ENCODE assay signal across 17 cellular contexts in the genomic region with DNA sequence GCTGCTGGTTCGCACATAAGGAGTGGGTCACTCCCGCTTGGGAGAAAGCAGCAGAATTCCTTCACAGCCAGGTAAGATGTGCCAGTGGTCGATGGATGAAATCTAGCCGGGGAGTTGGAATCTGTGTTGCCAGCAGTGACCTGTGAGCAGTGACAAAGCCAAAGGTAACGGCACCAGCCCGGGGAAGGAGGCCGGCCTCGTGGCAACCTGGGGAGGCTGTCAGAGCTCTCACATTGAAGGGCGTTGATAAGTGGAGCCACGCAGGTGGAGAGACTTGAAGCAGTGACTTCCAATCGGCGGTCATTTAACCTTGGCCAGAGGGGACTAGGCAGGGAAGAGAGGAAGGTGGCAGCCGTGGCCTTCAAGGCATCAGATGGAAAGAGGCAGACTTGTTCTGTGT. TPM values are rescaled to one million over a fixed set of nuclear protein-coding genes. Genes with fewer than 3 reads are reported as not detected.
A peak's percentile ranks its signal among the peaks of the same experiment; 100 is the strongest.
DNase-seq lines count a peak whose midpoint lies in the region; ATAC-seq, FAIRE-seq and TF ChIP-seq lines count a peak whose summit lies in the region.
"Had no signal": no experiment of that assay in that cellular context is flagged by ENCODE, and none has a peak within 500 bp of the region (broad histone marks: within the 10 kb centered on the region; RNA-seq: fewer than 3 reads in every experiment).

No MANE protein-coding gene starts in this region.

- CTCF ChIA-PET in H1 (lab: Charles Lee; ENCODE audit: partially characterized antibody): interaction anchor here (0.9 kb wide), 1 partner anchor 54 kb away, joined by 4 read pairs; no protein-coding TSS in a partner anchor

- TF ChIP-seq POLR2A in H1 (IDR thresholded peaks at IDR 0.05; ENCODE audit: control extremely low read depth in 1 of 2, low read depth in 2 of 2, low read length in 2 of 2) (no peak), tibial nerve (IDR thresholded peaks at IDR 0.05) (no peak)

- H2BK12ac ChIP-seq in H1 (ENCODE audit: low read depth, low read length): no peak overlapping the region
- H2BK12ac ChIP-seq in neuronal stem cell (ENCODE audit: low read length): no peak overlapping the region

- TF ChIP-seq RAD21 in H1 (IDR thresholded peaks at IDR 0.05 in 1 of 2, conservative IDR thresholded peaks at IDR 0.05 in 1 of 2; ENCODE audit: low read depth in 2 of 2, low read length in 2 of 2): no peak

- H3K14ac ChIP-seq in H1 (ENCODE audit: insufficient read length) (no peak overlapping the region), neuronal stem cell (ENCODE audit: low read length) (no peak overlapping the region)

- no peak overlapping the region for H3K4me3 ChIP-seq in H1 (ENCODE audit: extremely low read depth in 1 of 4, insufficient read depth in 2 of 4, low read depth in 3 of 4, low read length in 4 of 4)
- no peak overlapping the region for H3K4me3 ChIP-seq in neuronal stem cell (ENCODE audit: low read length in 2 of 2)
- no peak overlapping the region for H3K4me3 ChIP-seq in effector memory CD4-positive, alpha-beta T cell (ENCODE audit: insufficient read depth, low read depth, low read length, poor library complexity, severe bottlenecking)
- H3K4me3 ChIP-seq in tibial nerve: no peak overlapping the region

- no peak overlapping the region for H3K9ac ChIP-seq in H1 (replicated peaks in 1 of 4; ENCODE audit: extremely low read depth in 1 of 4, low read depth in 3 of 4, low read length in 3 of 4)
- no peak overlapping the region for H3K9ac ChIP-seq in neuronal stem cell (ENCODE audit: low read depth, low read length, poor library complexity)

- no peak overlapping the region for H4K5ac ChIP-seq in H1 (ENCODE audit: insufficient read length, low read depth, low read length)

- TF ChIP-seq CTCF in H1 (IDR thresholded peaks at IDR 0.05; ENCODE audit: control extremely low read depth in 1 of 3, insufficient read depth in 1 of 3, low read depth in 1 of 3, low read length in 3 of 3) (no peak), tibial nerve (IDR thresholded peaks at IDR 0.05) (no peak)

- H3K23ac ChIP-seq in H1 (ENCODE audit: insufficient read length): no peak overlapping the region
- no peak overlapping the region for H3K23ac ChIP-seq in neuronal stem cell (ENCODE audit: low read depth, low read length, poor library complexity)

- peaks cover 0 to 3% (median under 1%) of the 10 kb centered on the region in 4 experiments; a peak in 5 of 8 replicates for H3K36me3 ChIP-seq in H1 (ENCODE audit: control insufficient read depth in 2 of 4, insufficient read depth in 4 of 4, low read length in 3 of 4)
- no peaks in the 10 kb centered on the region for H3K36me3 ChIP-seq in neuronal stem cell (replicated peaks in 1 of 2; ENCODE audit: control insufficient read depth in 2 of 2, insufficient read depth in 2 of 2, low read length in 2 of 2)
- H3K36me3 ChIP-seq in effector memory CD4-positive, alpha-beta T cell (ENCODE audit: control insufficient read depth, insufficient read depth, low read length): no peaks in the 10 kb centered on the region
- no peaks in the 10 kb centered on the region for H3K36me3 ChIP-seq in tibial nerve

- POLR2A ChIA-PET in H1 (lab: Charles Lee; ENCODE audit: partially characterized antibody): interaction anchor here (0.6 to 1.2 kb wide), 2 partner anchors 12 to 34 kb away, joined by 3 read pairs; no protein-coding TSS in a partner anchor

- WGBS in H1 (ENCODE audit: extremely low coverage in 1 of 2, insufficient coverage in 1 of 2, insufficient read length in 1 of 2, insufficient replicate concordance in 2 of 2, low coverage in 1 of 2, low lambda C conversion rate in 2 of 2, missing lambda C conversion rate in 1 of 2), 2 experiments: 94% methylated on average over 13 of the region's 13 CpGs; no CpG with 5 or more reads in 1 of the 2 experiments
- no CpG with 5 or more reads among the region's 13 CpGs for WGBS in neuronal stem cell (ENCODE audit: extremely low coverage in 2 of 2, insufficient read length in 2 of 2, insufficient replicate concordance in 1 of 2), 2 donors
- WGBS in tibial nerve, 2 donors: 88 to 94% methylated on average over 13 of the region's 13 CpGs

- peak overlapping the region; percentile 8; the same call in 1 of the 2 replicates for H4K8ac ChIP-seq in H1 (ENCODE audit: extremely low read depth, insufficient read depth, low read length)
- H4K8ac ChIP-seq in neuronal stem cell (ENCODE audit: low read depth, low read length): no peak overlapping the region

- H3K27ac ChIP-seq in H1 (ENCODE audit: low read depth, low read length) (no peak overlapping the region), neuronal stem cell (replicated peaks; ENCODE audit: low read length) (no peak overlapping the region), tibial nerve (no peak overlapping the region)
- H3K27ac ChIP-seq in effector memory CD4-positive, alpha-beta T cell (ENCODE audit: insufficient read depth, low read length, poor library complexity, severe bottlenecking): no peak overlapping the region
- H3K27ac ChIP-seq: 22Rv1 had no signal

- H2AFZ ChIP-seq in H1 (ENCODE audit: low read length) (no peak overlapping the region), neuronal stem cell (ENCODE audit: low read length) (no peak overlapping the region)

- no peak overlapping the region for H3K4ac ChIP-seq in H1 (replicated peaks; ENCODE audit: insufficient read length, low read depth, low read length)
- H3K4ac ChIP-seq in neuronal stem cell (ENCODE audit: low read length): no peak overlapping the region

- no peaks in the 10 kb centered on the region for H3K79me2 ChIP-seq in H1 (ENCODE audit: control insufficient read depth in 1 of 2, insufficient read depth in 2 of 2, low read length in 2 of 2)

- no peak overlapping the region for H2BK20ac ChIP-seq in H1 (ENCODE audit: low read length)

- H4K20me1 ChIP-seq in H1 (replicated peaks in 1 of 2; ENCODE audit: control insufficient read depth in 1 of 2, insufficient read depth in 2 of 2, low read length in 2 of 2): peaks cover 4 to 8% of the 10 kb centered on the region in 2 experiments

- H3K79me1 ChIP-seq in H1 (ENCODE audit: low read depth, low read length) (no peaks in the 10 kb centered on the region), neuronal stem cell (ENCODE audit: low read depth, low read length) (peaks cover 2% of the 10 kb centered on the region)

- no peak for ATAC-seq in left cardiac atrium
- no peak for ATAC-seq in Right ventricle myocardium inferior

- H3K4me1 ChIP-seq in H1 (replicated peaks in 1 of 4; ENCODE audit: control insufficient read depth in 3 of 4, insufficient read depth in 4 of 4, low read length in 3 of 4): peaks cover 7 to 12% (median 10%) of the 10 kb centered on the region in 4 experiments
- peaks cover 0 to 10% of the 10 kb centered on the region in 2 donors for H3K4me1 ChIP-seq in neuronal stem cell (ENCODE audit: control insufficient read depth in 2 of 2, insufficient read depth in 1 of 2, low read depth in 1 of 2, low read length in 2 of 2)
- H3K4me1 ChIP-seq in effector memory CD4-positive, alpha-beta T cell (ENCODE audit: control insufficient read depth, insufficient read depth, low read length, poor library complexity, severe bottlenecking): no peaks in the 10 kb centered on the region
- H3K4me1 ChIP-seq in tibial nerve: no peaks in the 10 kb centered on the region
- H3K4me1 ChIP-seq: Caco-2 had no signal

- H3K27me3 ChIP-seq in H1 (replicated peaks in 1 of 4; ENCODE audit: control insufficient read depth in 3 of 4, extremely low read depth in 1 of 4, insufficient read depth in 3 of 4, low read length in 3 of 4): no peaks in the 10 kb centered on the region
- peaks cover 0 to 5% (median 0%) of the 10 kb centered on the region in 3 experiments for H3K27me3 ChIP-seq in neuronal stem cell (ENCODE audit: control insufficient read depth in 3 of 3, insufficient read depth in 3 of 3, low read depth in 1 of 3, low read length in 3 of 3)
- H3K27me3 ChIP-seq in effector memory CD4-positive, alpha-beta T cell (replicated peaks; ENCODE audit: control insufficient read depth, insufficient read depth, low read length, poor library complexity, severe bottlenecking): no peaks in the 10 kb centered on the region
- no peaks in the 10 kb centered on the region for H3K27me3 ChIP-seq in tibial nerve

- H2AK5ac ChIP-seq in H1 (ENCODE audit: low read depth, low read length) (no peak overlapping the region), neuronal stem cell (ENCODE audit: low read depth, low read length) (peak overlapping the region; percentile 21)

- H3K4me2 ChIP-seq in H1 (ENCODE audit: insufficient read depth in 1 of 2, low read depth in 2 of 2, low read length in 2 of 2): no peak overlapping the region
- no peak overlapping the region for H3K4me2 ChIP-seq in neuronal stem cell (ENCODE audit: insufficient read depth, low read length, poor library complexity, severe bottlenecking)

- peak; percentile 12 for DNase-seq in left cardiac atrium
- DNase-seq in Right ventricle myocardium inferior (ENCODE audit: missing footprints): no peak
- no peak for DNase-seq in H1 (ENCODE audit: low read depth in 1 of 2, low spot score in 2 of 2)
- no peak for DNase-seq in neuronal stem cell (ENCODE audit: low spot score)
- DNase-seq in effector memory CD4-positive, alpha-beta T cell: no peak
- no peak for DNase-seq in tibial nerve (ENCODE audit: low spot score in 2 of 2)
- no peak for DNase-seq in amniotic stem cell (lab: John Stamatoyannopoulos, UW)
- DNase-seq: Caco-2, DND-41, GDM1, HCEC 1CT, IMR-90 had no signal

- intact Hi-C loops in left cardiac atrium (cut with DNase I): loop anchor here in 1 of 2 donors (10.0 kb wide), 1 partner anchor 284 kb away; no protein-coding TSS in a partner anchor
- intact Hi-C loops in Right ventricle myocardium inferior (cut with DNase I): no loop called here

- H3K18ac ChIP-seq in H1 (ENCODE audit: extremely low read depth, low read length) (no peak overlapping the region), neuronal stem cell (ENCODE audit: low read length) (peak overlapping the region; percentile 25)

- H3K23me2 ChIP-seq in H1 (ENCODE audit: low read depth, low read length): 0 out of 2 replicates have a peak, but pooled peaks cover 2% of the 10 kb centered on the region

- H2BK5ac ChIP-seq in H1 (ENCODE audit: low read depth, low read length): no peak overlapping the region
- no peak overlapping the region for H2BK5ac ChIP-seq in neuronal stem cell (ENCODE audit: low read length)

- TF ChIP-seq EP300 in H1 (IDR thresholded peaks at IDR 0.05; ENCODE audit: borderline replicate concordance in 1 of 2, low read depth in 2 of 2, low read length in 2 of 2) (no peak), tibial nerve (IDR thresholded peaks at IDR 0.05) (no peak)

- H2BK120ac ChIP-seq in H1 (replicated peaks; ENCODE audit: low read depth, low read length) (no peak overlapping the region), neuronal stem cell (ENCODE audit: low read depth, low read length) (no peak overlapping the region)

- no peaks in the 10 kb centered on the region for H3K9me3 ChIP-seq in H1 (ENCODE audit: insufficient read depth in 2 of 2, low read depth in 1 of 2, low read length in 1 of 2)
- H3K9me3 ChIP-seq in neuronal stem cell (replicated peaks in 1 of 2; ENCODE audit: control insufficient read depth in 2 of 2, insufficient read depth in 1 of 2, low read depth in 1 of 2, low read length in 2 of 2): peaks cover 0 to 6% of the 10 kb centered on the region in 2 donors
- no peaks in the 10 kb centered on the region for H3K9me3 ChIP-seq in effector memory CD4-positive, alpha-beta T cell (ENCODE audit: control insufficient read depth, low read length)
- H3K9me3 ChIP-seq in tibial nerve: peaks cover 0 to 9% (median 0%) of the 10 kb centered on the region in 4 donors
- H3K9me3 ChIP-seq: Caco-2 had no signal

- no peak overlapping the region for H3K56ac ChIP-seq in H1 (replicated peaks; ENCODE audit: insufficient read length, low read depth, low read length)

- no peak overlapping the region for H4K91ac ChIP-seq in H1 (replicated peaks; ENCODE audit: insufficient read length, low read length)
- H4K91ac ChIP-seq in neuronal stem cell (ENCODE audit: low read depth, low read length, poor library complexity): no peak overlapping the region

- no peak for FAIRE-seq in H1 (lab: Jason Lieb, UNC)
- FAIRE-seq: GM19239 had no signal

- H2BK15ac ChIP-seq in H1 (ENCODE audit: low read length) (no peak overlapping the region), neuronal stem cell (ENCODE audit: low read length) (no peak overlapping the region)

RNA-seq across cellular contexts. Expression of a gene that starts 58.8 kb away (rescaled TPM):
- total RNA-seq in left cardiac atrium: under 1 TPM; 0.32 to 0.89 TPM
- total RNA-seq in Right ventricle myocardium inferior: 0.16 TPM
- total RNA-seq in H1 (2021; fragmentation: NEBNext Ultra II Directional; extraction: Animal tissue kit (Norgen Biotek cat#: 25700)): 47.7 and 48.7 TPM in 2 replicates
- 35.6 and 55.2 TPM in 2 replicates for polyA plus RNA-seq in H1 (2011; rRNA removed)
- polyA plus RNA-seq in H1 (2011; cell fraction: cytosol; rRNA removed): 40.7 TPM
- 71.9 TPM for polyA plus RNA-seq in H1 (2011; cell fraction: nucleus; rRNA removed)
- 29.6 to 36.8 TPM (median 35.4 TPM) in 4 replicates for polyA plus RNA-seq in H1 (2012, experiment 1 of 2)
- polyA plus RNA-seq in H1 (2012, experiment 2 of 2): 25.3 TPM
- 28.1 TPM for polyA plus RNA-seq in H1 (2013, experiment 1 of 2)
- polyA plus RNA-seq in H1 (2013, experiment 2 of 2): 27.7 TPM
- 28.4 and 34.7 TPM in 2 replicates for polyA minus RNA-seq in H1 (2011; rRNA and poly(A)+ RNA removed)
- 22.0 TPM for polyA minus RNA-seq in H1 (2011; cell fraction: cytosol; rRNA and poly(A)+ RNA removed)
- 33.7 TPM for polyA minus RNA-seq in H1 (2011; cell fraction: nucleus; rRNA and poly(A)+ RNA removed)
- 4.1 TPM for polyA plus RNA-seq in neuronal stem cell (2013, experiment 1 of 2)
- polyA plus RNA-seq in neuronal stem cell (2013, experiment 2 of 2): 4.2 TPM
- 1 to 10 TPM; 1.7 to 5.7 (median 3.0) TPM for total RNA-seq in tibial nerve
- total RNA-seq: A673, H4 had no signal
- polyA plus RNA-seq: CD8-positive, alpha-beta memory T cell had no signal
